ENCODE assay signal across 31 cellular contexts in the genomic region with DNA sequence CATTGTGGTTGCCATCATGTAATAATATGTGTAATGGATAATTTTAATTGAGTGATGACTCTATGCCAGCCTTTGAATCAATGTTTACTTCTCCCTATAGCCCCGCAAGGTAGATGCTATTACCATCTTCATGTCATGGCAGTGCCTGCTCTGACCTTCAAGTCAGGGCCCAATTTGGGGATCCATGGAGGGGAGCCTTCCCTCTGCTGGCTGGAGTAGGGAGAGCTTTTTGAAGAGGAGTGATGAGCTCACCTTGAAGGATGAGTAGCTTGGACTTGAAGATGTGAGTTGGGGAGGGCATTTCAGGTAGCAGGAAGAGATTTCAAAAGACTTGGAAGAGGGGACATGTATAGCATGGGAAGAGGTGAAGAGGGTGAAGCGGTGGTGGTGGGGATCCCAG.
A peak's percentile ranks its signal among the peaks of the same experiment; 100 is the strongest.
DNase-seq lines count a peak whose midpoint lies in the region; ATAC-seq and TF ChIP-seq lines count a peak whose summit lies in the region.
"Had no signal": no experiment of that assay in that cellular context is flagged by ENCODE, and none has a peak within 500 bp of the region (broad histone marks: within the 10 kb centered on the region; RNA-seq: fewer than 3 reads in every experiment).

No MANE protein-coding gene starts in this region.

- no CpG with 5 or more reads among the region's 2 CpGs for WGBS in H9 (ENCODE audit: extremely low coverage, insufficient read length, low lambda C conversion rate)
- WGBS in endodermal cell (ENCODE audit: insufficient coverage in 1 of 2, insufficient read length in 1 of 2), 2 experiments = 80 to 89% methylated on average over 1 to 2 of the region's 2 CpGs

- TF ChIP-seq CTCF in H9 (conservative IDR thresholded peaks at IDR 0.05) (peak; percentile 54), endodermal cell (conservative IDR thresholded peaks at IDR 0.05) (peak; percentile 68), neural progenitor cell (IDR thresholded peaks at IDR 0.05) (peak; percentile 19), Calu3 (IDR thresholded peaks at IDR 0.05; ENCODE audit: unreplicated experiment) (no peak), chondrocyte (IDR thresholded peaks at IDR 0.05) (no peak)

- no peak overlapping the region for H2AFZ ChIP-seq in H9 (ENCODE audit: low read length)
- no peak overlapping the region for H2AFZ ChIP-seq in neural progenitor cell (replicated peaks)
- H2AFZ ChIP-seq: parathyroid adenoma had no signal

- H3K27me3 Mint-ChIP-seq in H9 (ENCODE audit: low read depth) (peaks cover 45% of the 10 kb centered on the region), endodermal cell (ENCODE audit: insufficient read depth) (peaks cover 18% of the 10 kb centered on the region), neural progenitor cell (ENCODE audit: insufficient read depth, low read depth) (peaks cover 17% of the 10 kb centered on the region), Calu3 (ENCODE audit: unreplicated experiment) (peaks cover 22% of the 10 kb centered on the region), chondrocyte (ENCODE audit: low read depth) (peaks cover 29% of the 10 kb centered on the region)
- H3K27me3 Mint-ChIP-seq in effector memory CD8-positive, alpha-beta T cell = peaks cover 48 to 82% of the 10 kb centered on the region in 2 donors

- ATAC-seq in effector memory CD8-positive, alpha-beta T cell (replicated peaks) = no peak
- ATAC-seq: gastrocnemius medialis, left lobe of liver, natural killer cell had no signal

- H3K4me1 Mint-ChIP-seq in H9 = peaks cover 0 to 5% of the 10 kb centered on the region in 2 experiments; a peak in 1 of 4 replicates
- H3K4me1 Mint-ChIP-seq in endodermal cell = peaks cover 1% of the 10 kb centered on the region
- peaks cover 8% of the 10 kb centered on the region for H3K4me1 Mint-ChIP-seq in neural progenitor cell
- H3K4me1 Mint-ChIP-seq in Calu3 (ENCODE audit: low read depth, unreplicated experiment) = no peaks in the 10 kb centered on the region
- H3K4me1 Mint-ChIP-seq in effector memory CD8-positive, alpha-beta T cell (ENCODE audit: low read depth in 2 of 2) = no peaks in the 10 kb centered on the region
- H3K4me1 Mint-ChIP-seq in chondrocyte (ENCODE audit: low read depth) = no peaks in the 10 kb centered on the region
- H3K4me1 Mint-ChIP-seq: immature natural killer cell, natural killer cell had no signal

- no peak overlapping the region for H3T11ph ChIP-seq in H9 (ENCODE audit: low read length)

- H3K9me3 Mint-ChIP-seq in H9 = no peaks in the 10 kb centered on the region
- no peaks in the 10 kb centered on the region for H3K9me3 Mint-ChIP-seq in endodermal cell
- H3K9me3 Mint-ChIP-seq in neural progenitor cell = no peaks in the 10 kb centered on the region
- H3K9me3 Mint-ChIP-seq in Calu3 (ENCODE audit: low read depth, unreplicated experiment) = no peaks in the 10 kb centered on the region
- no peaks in the 10 kb centered on the region for H3K9me3 Mint-ChIP-seq in effector memory CD8-positive, alpha-beta T cell
- H3K9me3 Mint-ChIP-seq in chondrocyte (ENCODE audit: low read depth) = no peaks in the 10 kb centered on the region
- H3K9me3 Mint-ChIP-seq: activated naive CD4-positive, alpha-beta T cell treated with anti-CD3 and anti-CD28 coated beads for 36 hours; immature natural killer cell; natural killer cell; T-helper 2 cell treated with Interferon-gamma antibody and Interleukin-4, amounts not matched to agents 5 μg/mL and 100 μg/mL, for 36 hours had no signal

- no peak overlapping the region for H3K14ac ChIP-seq in H9 (ENCODE audit: insufficient read depth, low read length)

- no peak overlapping the region for H2BK15ac ChIP-seq in H9 (ENCODE audit: low read depth, low read length)

- no peak overlapping the region for H4K5ac ChIP-seq in H9 (ENCODE audit: insufficient read length, low read depth, low read length)

- H3K4me3 ChIP-seq in endodermal cell (ENCODE audit: low read length) (no peak overlapping the region), neural progenitor cell (no peak overlapping the region)
- H3K4me3 ChIP-seq: BLaER1 treated with 17β-estradiol and CSF1 and Interleukin-3, amounts not matched to agents 10 nM and 100 nM; breast epithelium; coronary artery; gastrocnemius medialis; MG63; right atrium auricular region had no signal

- H3K9ac ChIP-seq in H9 (ENCODE audit: extremely low read depth, insufficient read length, low read length) (no peak overlapping the region), endodermal cell (ENCODE audit: extremely low read depth, low read length, poor library complexity, severe bottlenecking) (no peak overlapping the region), neural progenitor cell (no peak overlapping the region)
- H3K9ac ChIP-seq: BLaER1 treated with 17β-estradiol and CSF1 and Interleukin-3, amounts not matched to agents 10 nM and 100 nM; parathyroid adenoma had no signal

- no peak overlapping the region for H4K8ac ChIP-seq in H9 (replicated peaks; ENCODE audit: insufficient read length, low read depth, low read length)

- H3K23me2 ChIP-seq in H9 (ENCODE audit: insufficient read length, low read depth, low read length, poor library complexity, severe bottlenecking) = no peaks in the 10 kb centered on the region

- no peak overlapping the region for H3K4ac ChIP-seq in H9 (ENCODE audit: low read depth, low read length)

- H3K4me1 ChIP-seq in H9 (ENCODE audit: insufficient read depth, low read length) (no peaks in the 10 kb centered on the region), endodermal cell (ENCODE audit: control insufficient read depth, insufficient read depth, low read length) (no peaks in the 10 kb centered on the region), neural progenitor cell (no peaks in the 10 kb centered on the region)
- H3K4me1 ChIP-seq: breast epithelium, parathyroid adenoma, right atrium auricular region had no signal

- no peak overlapping the region for H2BK12ac ChIP-seq in H9 (ENCODE audit: insufficient read length, low read depth, low read length)

- no peak overlapping the region for H3K23ac ChIP-seq in H9 (ENCODE audit: insufficient read length, low read depth, low read length)

- H3K27ac Mint-ChIP-seq in H9 (no peak overlapping the region), endodermal cell (no peak overlapping the region), neural progenitor cell (no peak overlapping the region), Calu3 (ENCODE audit: unreplicated experiment) (no peak overlapping the region), chondrocyte (ENCODE audit: unreplicated experiment) (no peak overlapping the region)
- no peak overlapping the region for H3K27ac Mint-ChIP-seq in effector memory CD8-positive, alpha-beta T cell
- H3K27ac Mint-ChIP-seq: activated naive CD4-positive, alpha-beta T cell treated with anti-CD3 and anti-CD28 coated beads for 36 hours; immature natural killer cell; natural killer cell; T-helper 2 cell treated with Interferon-gamma antibody and Interleukin-4, amounts not matched to agents 5 μg/mL and 100 μg/mL, for 36 hours had no signal

- no peaks in the 10 kb centered on the region for H3K36me3 ChIP-seq in endodermal cell (ENCODE audit: control insufficient read depth, insufficient read depth, low read length)
- no peaks in the 10 kb centered on the region for H3K36me3 ChIP-seq in neural progenitor cell
- H3K36me3 ChIP-seq: BLaER1 treated with 17β-estradiol and CSF1 and Interleukin-3, amounts not matched to agents 10 nM and 100 nM; breast epithelium; gastrocnemius medialis; MG63; right atrium auricular region had no signal

- intact Hi-C loops in Calu3 (cut with micrococcal nuclease; ENCODE audit: unreplicated experiment) = no loop called here

- no peaks in the 10 kb centered on the region for H3K27me3 ChIP-seq in H9 (ENCODE audit: insufficient read depth, low read length)
- H3K27me3 ChIP-seq in endodermal cell (ENCODE audit: control insufficient read depth, insufficient read depth, low read length, poor library complexity, severe bottlenecking) = peaks cover 29% of the 10 kb centered on the region
- peaks cover 7% of the 10 kb centered on the region for H3K27me3 ChIP-seq in neural progenitor cell
- H3K27me3 ChIP-seq: BLaER1 treated with 17β-estradiol and CSF1 and Interleukin-3, amounts not matched to agents 10 nM and 100 nM; gastrocnemius medialis; MG63; right atrium auricular region had no signal

- no peaks in the 10 kb centered on the region for H3F3A ChIP-seq in neural progenitor cell (ENCODE audit: low read depth)

- H3K79me1 ChIP-seq in H9 (ENCODE audit: insufficient read depth, low read depth, low read length, poor library complexity, severe bottlenecking) = no peaks in the 10 kb centered on the region

- H3K27ac ChIP-seq in H9 (ENCODE audit: insufficient read length, low read depth, low read length) (no peak overlapping the region), endodermal cell (ENCODE audit: low read depth, low read length) (no peak overlapping the region), neural progenitor cell (no peak overlapping the region)
- H3K27ac ChIP-seq: BLaER1 treated with 17β-estradiol and CSF1 and Interleukin-3, amounts not matched to agents 10 nM and 100 nM; breast epithelium; coronary artery; gastrocnemius medialis; parathyroid adenoma; right atrium auricular region had no signal

- H3K36me3 Mint-ChIP-seq in H9 (ENCODE audit: insufficient read depth in 1 of 3, low read depth in 3 of 3) (no peaks in the 10 kb centered on the region; a peak in 1 of 7 replicates), endodermal cell (ENCODE audit: low read depth) (no peaks in the 10 kb centered on the region), neural progenitor cell (no peaks in the 10 kb centered on the region), Calu3 (ENCODE audit: insufficient read depth, unreplicated experiment) (no peaks in the 10 kb centered on the region), chondrocyte (ENCODE audit: low read depth) (no peaks in the 10 kb centered on the region)
- H3K36me3 Mint-ChIP-seq in effector memory CD8-positive, alpha-beta T cell (ENCODE audit: insufficient read depth) = peaks cover 4% of the 10 kb centered on the region
- H3K36me3 Mint-ChIP-seq: immature natural killer cell, natural killer cell had no signal

- H3K9me3 ChIP-seq in H9 (ENCODE audit: control insufficient read depth, low read depth, low read length) (no peaks in the 10 kb centered on the region), endodermal cell (ENCODE audit: control insufficient read depth, low read length) (no peaks in the 10 kb centered on the region), neural progenitor cell (ENCODE audit: low read depth) (no peaks in the 10 kb centered on the region)
- H3K9me3 ChIP-seq: BLaER1 treated with 17β-estradiol and CSF1 and Interleukin-3, amounts not matched to agents 10 nM and 100 nM; breast epithelium; gastrocnemius medialis; MG63; right atrium auricular region had no signal

- no peak overlapping the region for H3K56ac ChIP-seq in H9 (ENCODE audit: insufficient read length, low read depth, low read length)

- H4K91ac ChIP-seq in H9 (ENCODE audit: insufficient read length, low read depth, low read length) = no peak overlapping the region

- peak; percentile 31 for DNase-seq in H9
- DNase-seq in SK-MEL-5 (ENCODE audit: low read depth, low spot score) = peak; percentile 11
- peak; percentile 75 for DNase-seq in endodermal cell
- DNase-seq in neural progenitor cell (ENCODE audit: low spot score) = peak; percentile 20
- no peak for DNase-seq in Calu3
- no peak for DNase-seq in effector memory CD8-positive, alpha-beta T cell
- no peak for DNase-seq in chondrocyte (ENCODE audit: low spot score)
- DNase-seq: activated CD4-positive, alpha-beta T cell treated with anti-CD3 and anti-CD28 coated beads for 48 hours; activated naive CD4-positive, alpha-beta T cell treated with anti-CD3 and anti-CD28 coated beads for 36 hours; amygdala; DMS79; GDM1; HCEC 1CT; immature natural killer cell; KBM-7; MG63; natural killer cell; NCI-H1105 treated with DMSO at 0.1 percent for 48 hours; NCI-H2029; NCI-H345; Right ventricle myocardium superior; stimulated activated CD4-positive, alpha-beta T cell treated with anti-CD3 and anti-CD28 coated beads, Interleukin-2, amount 100 ng/mL, for 24 hours; trophoblast cell had no signal

- CTCF ChIA-PET in Calu3 (lab: Charles Lee) = no interaction called here

- H3K18ac ChIP-seq in H9 (ENCODE audit: insufficient read length, low read depth, low read length) = no peak overlapping the region

- H2BK120ac ChIP-seq in H9 (ENCODE audit: low read depth, low read length, poor library complexity, severe bottlenecking) = no peak overlapping the region

- no peak overlapping the region for H2BK5ac ChIP-seq in H9 (ENCODE audit: insufficient read length, low read length)

- H2BK20ac ChIP-seq in H9 (ENCODE audit: low read depth, low read length, poor library complexity, severe bottlenecking) = no peak overlapping the region

- in situ Hi-C loops in SK-MEL-5 (cut with HindIII; ENCODE audit: low pct_unique_long_range_greater_than_20kb, low sequenced_read_pairs) = no loop called here

- no peak overlapping the region for H3K4me3 Mint-ChIP-seq in H9
- H3K4me3 Mint-ChIP-seq in endodermal cell = no peak overlapping the region
- no peak overlapping the region for H3K4me3 Mint-ChIP-seq in neural progenitor cell
- H3K4me3 Mint-ChIP-seq in Calu3 (ENCODE audit: low read depth, unreplicated experiment) = no peak overlapping the region
- H3K4me3 Mint-ChIP-seq in effector memory CD8-positive, alpha-beta T cell = no peak overlapping the region
- no peak overlapping the region for H3K4me3 Mint-ChIP-seq in chondrocyte (ENCODE audit: unreplicated experiment)
- H3K4me3 Mint-ChIP-seq: activated naive CD4-positive, alpha-beta T cell treated with anti-CD3 and anti-CD28 coated beads for 36 hours; immature natural killer cell; natural killer cell; T-helper 2 cell treated with Interferon-gamma antibody and Interleukin-4, amounts not matched to agents 5 μg/mL and 100 μg/mL, for 36 hours had no signal

- no peak overlapping the region for H2AK5ac ChIP-seq in H9 (ENCODE audit: insufficient read length, low read length)

- H3K4me2 ChIP-seq in H9 (ENCODE audit: insufficient read depth, insufficient read length, low read length) = no peak overlapping the region
- no peak overlapping the region for H3K4me2 ChIP-seq in neural progenitor cell
- H3K4me2 ChIP-seq: BLaER1 treated with 17β-estradiol and CSF1 and Interleukin-3, amounts not matched to agents 10 nM and 100 nM had no signal

- H3K79me2 ChIP-seq in H9 (ENCODE audit: insufficient read depth, low read length) (no peaks in the 10 kb centered on the region), neural progenitor cell (ENCODE audit: low read depth) (no peaks in the 10 kb centered on the region)
- H3K79me2 ChIP-seq: parathyroid adenoma had no signal

- H4K20me1 ChIP-seq in H9 (ENCODE audit: control insufficient read depth, insufficient read depth, insufficient read length) (no peaks in the 10 kb centered on the region), neural progenitor cell (ENCODE audit: low read depth) (no peaks in the 10 kb centered on the region)
- H4K20me1 ChIP-seq: BLaER1 treated with 17β-estradiol and CSF1 and Interleukin-3, amounts not matched to agents 10 nM and 100 nM had no signal

- no TSS peak for BruUV-seq in Calu3 (replicated peaks; lab: Mats Ljungman, UMichigan)

Comparison
In these comparisons a context has a peak if more than half of its experiments do, and no peak if none do; other contexts are left out.
1. DNase-seq: peak in H9 (single experiment), SK-MEL-5 (single experiment), endodermal cell (single experiment) and neural progenitor cell (single experiment); none in Calu3 (single experiment), effector memory CD8-positive, alpha-beta T cell (0 of 3) and chondrocyte (single experiment).
2. CTCF ChIP-seq: peak in H9 (single experiment), endodermal cell (single experiment) and neural progenitor cell (single experiment); none in Calu3 (single experiment) and chondrocyte (single experiment).